In the genomic region with DNA sequence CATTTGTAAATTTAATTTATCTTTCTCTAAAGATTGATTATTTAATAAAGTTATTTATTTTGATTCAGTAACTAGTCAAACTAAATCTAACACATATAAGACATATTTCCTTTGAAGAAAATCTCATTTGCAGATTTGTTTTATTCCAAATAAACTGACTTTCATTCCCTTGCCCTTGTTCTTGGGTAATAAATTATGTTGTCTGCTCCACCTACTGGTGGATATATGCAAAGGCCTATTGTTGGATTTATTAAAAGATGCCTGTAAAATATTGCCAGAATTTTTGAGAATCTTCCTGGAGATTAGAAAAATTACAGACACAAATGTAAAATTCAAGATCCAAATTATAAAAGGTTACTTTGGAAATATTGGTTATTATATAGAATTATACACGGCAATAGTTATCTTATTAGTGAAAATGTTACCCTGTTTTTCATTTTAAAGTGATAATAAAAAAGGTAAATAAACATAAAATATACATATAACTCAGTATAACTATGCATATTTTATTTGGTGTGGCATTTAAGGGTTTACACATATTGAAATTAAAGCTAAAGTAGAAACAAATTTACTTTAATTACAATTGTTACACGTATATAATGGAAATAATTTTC, we compare ENCODE assay signal across 8 cellular contexts.
DNase-seq lines count a peak whose midpoint lies in the region; ATAC-seq and TF ChIP-seq lines count a peak whose summit lies in the region.

No MANE protein-coding gene starts in this region.

- H3K9ac ChIP-seq in MM.1S (ENCODE audit: low read length) (no peak overlapping the region), SU-DHL-6 (ENCODE audit: low read length) (no peak overlapping the region)

- no peak overlapping the region for H3K27ac ChIP-seq in cardiac muscle cell
- H3K27ac ChIP-seq in MM.1S (ENCODE audit: low read length), result no peak overlapping the region
- no peak overlapping the region for H3K27ac ChIP-seq in SU-DHL-6 (ENCODE audit: low read depth, low read length)
- no peak overlapping the region for H3K27ac ChIP-seq in vagina

- H3K79me2 ChIP-seq in MM.1S (ENCODE audit: low read length) (no peaks in the 10 kb centered on the region), SU-DHL-6 (ENCODE audit: insufficient read depth, low read length) (no peaks in the 10 kb centered on the region)

- H3K4me2 ChIP-seq in MM.1S (ENCODE audit: low read depth, low read length), result no peak overlapping the region
- no peak overlapping the region for H3K4me2 ChIP-seq in SU-DHL-6 (ENCODE audit: low read depth, low read length, poor library complexity, severe bottlenecking)

- intact Hi-C loops in left cardiac atrium (cut with DNase I), result no loop called here
- intact Hi-C loops in vagina (cut with DNase I), result no loop called here

- ATAC-seq in left cardiac atrium (no peak), HG03175 (IDR thresholded peaks at IDR 0.05; ENCODE audit: unreplicated experiment) (no peak)

- H3K27me3 ChIP-seq in cardiac muscle cell (no peaks in the 10 kb centered on the region), MM.1S (replicated peaks; ENCODE audit: insufficient read depth, low read length) (no peaks in the 10 kb centered on the region), SU-DHL-6 (ENCODE audit: low read length) (no peaks in the 10 kb centered on the region), vagina (no peaks in the 10 kb centered on the region)

- H3K9me2 ChIP-seq in MM.1S (replicated peaks; ENCODE audit: insufficient read depth, low read length), result no peaks in the 10 kb centered on the region
- H3K9me2 ChIP-seq in SU-DHL-6 (replicated peaks; ENCODE audit: insufficient read depth, low read length), result no peaks in the 10 kb centered on the region

- H3K9me3 ChIP-seq in cardiac muscle cell (ENCODE audit: low read depth) (no peaks in the 10 kb centered on the region), MM.1S (replicated peaks; ENCODE audit: insufficient read depth, low read length) (no peaks in the 10 kb centered on the region), SU-DHL-6 (ENCODE audit: insufficient read depth, low read length) (no peaks in the 10 kb centered on the region), vagina (no peaks in the 10 kb centered on the region)

- TF ChIP-seq POLR2A in vagina (IDR thresholded peaks at IDR 0.05), result no peak

- DNase-seq in cardiac muscle cell (ENCODE audit: low read depth in 1 of 2, low spot score in 1 of 2) (peak; percentile 43 to 57), left cardiac atrium (no peak), MM.1S (peak; percentile 56), glomerular endothelial cell (ENCODE audit: extremely low read depth, low read depth, low spot score) (peak; percentile 4), vagina (ENCODE audit: extremely low spot score in 2 of 2) (no peak), KG1 (lab: John Stamatoyannopoulos, UW) (no peak)

- TF ChIP-seq CTCF in cardiac muscle cell (IDR thresholded peaks at IDR 0.05; ENCODE audit: low read depth, low read length) (peak; percentile 77), MM.1S (IDR thresholded peaks at IDR 0.05; ENCODE audit: low read length) (peak; percentile 81), SU-DHL-6 (IDR thresholded peaks at IDR 0.05; ENCODE audit: insufficient read depth, low read length, poor library complexity, severe bottlenecking) (peak; percentile 61), vagina (IDR thresholded peaks at IDR 0.05) (peak in 2 of 3 experiments; percentile 30 to 31)

- H3K4me3 ChIP-seq in cardiac muscle cell (no peak overlapping the region), MM.1S (ENCODE audit: low read length) (no peak overlapping the region), SU-DHL-6 (ENCODE audit: insufficient read depth, low read length, poor library complexity, severe bottlenecking) (no peak overlapping the region), vagina (no peak overlapping the region)

- H2AFZ ChIP-seq in MM.1S (ENCODE audit: low read length), result no peak overlapping the region
- no peak overlapping the region for H2AFZ ChIP-seq in SU-DHL-6 (ENCODE audit: low read depth, low read length, severe bottlenecking)

- H3F3A ChIP-seq in MM.1S (ENCODE audit: insufficient read depth, low read length) (no peaks in the 10 kb centered on the region), SU-DHL-6 (ENCODE audit: insufficient read depth) (no peaks in the 10 kb centered on the region)

- H4K20me1 ChIP-seq in MM.1S (ENCODE audit: insufficient read depth, low read length) (no peaks in the 10 kb centered on the region), SU-DHL-6 (ENCODE audit: low read depth, low read length) (no peaks in the 10 kb centered on the region)

- no peaks in the 10 kb centered on the region for H3K4me1 ChIP-seq in cardiac muscle cell (ENCODE audit: low read depth)
- no peaks in the 10 kb centered on the region for H3K4me1 ChIP-seq in MM.1S (ENCODE audit: low read length)
- H3K4me1 ChIP-seq in vagina, result no peaks in the 10 kb centered on the region

- no peaks in the 10 kb centered on the region for H3K36me3 ChIP-seq in cardiac muscle cell
- H3K36me3 ChIP-seq in MM.1S (replicated peaks; ENCODE audit: insufficient read depth, low read length), result no peaks in the 10 kb centered on the region
- H3K36me3 ChIP-seq in SU-DHL-6 (ENCODE audit: low read length), result no peaks in the 10 kb centered on the region
- no peaks in the 10 kb centered on the region for H3K36me3 ChIP-seq in vagina

Comparison
In these comparisons a context has a peak if more than half of its experiments do, and no peak if none do; other contexts are left out.
1. DNase-seq: peak in cardiac muscle cell (2 of 2), MM.1S (single experiment) and glomerular endothelial cell (single experiment); none in left cardiac atrium (single experiment), vagina (0 of 2) and KG1 (single experiment).
2. CTCF ChIP-seq: peak in every context shown above with its lines; median percentile 81 in MM.1S; 77 in cardiac muscle cell; 61 in SU-DHL-6; 30 in vagina.